8 cellular contexts compared by ENCODE assay signal in the genomic region with DNA sequence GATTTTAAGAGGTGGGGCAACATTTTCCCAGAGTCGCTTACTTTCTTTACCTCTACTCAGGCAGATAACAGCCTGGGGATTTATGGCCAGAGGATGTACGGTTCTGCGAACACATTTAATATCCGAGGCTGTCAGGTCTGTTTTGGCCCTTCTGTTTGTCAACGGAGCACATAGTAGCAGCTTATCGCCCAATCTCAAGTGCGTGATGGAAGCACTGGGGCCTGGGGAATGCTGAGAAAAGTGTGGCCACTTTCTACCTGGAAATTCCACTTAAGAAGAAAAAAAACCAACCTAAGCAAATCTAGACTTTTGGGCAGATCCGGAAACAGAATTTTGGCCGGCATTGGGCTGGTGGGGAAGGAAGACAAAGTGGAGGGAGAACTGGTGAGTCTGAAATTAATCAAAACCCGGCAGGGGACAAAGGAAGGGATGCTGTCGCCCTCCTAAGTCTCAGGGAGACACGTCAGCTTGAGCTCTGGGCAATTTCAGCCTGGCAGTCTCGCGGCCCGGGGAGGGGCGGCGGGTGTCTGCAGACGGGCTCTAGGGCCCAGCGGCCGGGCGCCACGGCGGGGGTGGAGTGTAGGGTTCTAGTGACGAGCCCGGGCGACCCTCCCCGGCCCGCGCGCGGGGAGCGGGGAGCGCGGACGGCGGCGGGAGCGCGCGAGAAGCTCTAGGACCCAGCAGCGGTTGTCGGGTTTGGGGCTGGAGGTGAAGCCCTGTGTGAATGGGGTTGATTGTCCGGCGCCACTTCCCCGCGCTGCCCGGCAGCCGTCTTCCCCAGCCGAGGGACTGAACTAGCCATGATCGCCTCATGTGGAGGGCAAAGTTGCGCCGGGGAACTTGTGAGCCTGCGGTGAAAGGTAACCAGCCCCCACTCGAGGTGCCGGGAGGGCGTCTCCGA.
A peak's percentile ranks its signal among the peaks of the same experiment; 100 is the strongest.
DNase-seq lines count a peak whose midpoint lies in the region; ATAC-seq and TF ChIP-seq lines count a peak whose summit lies in the region.

A gene with protein sequence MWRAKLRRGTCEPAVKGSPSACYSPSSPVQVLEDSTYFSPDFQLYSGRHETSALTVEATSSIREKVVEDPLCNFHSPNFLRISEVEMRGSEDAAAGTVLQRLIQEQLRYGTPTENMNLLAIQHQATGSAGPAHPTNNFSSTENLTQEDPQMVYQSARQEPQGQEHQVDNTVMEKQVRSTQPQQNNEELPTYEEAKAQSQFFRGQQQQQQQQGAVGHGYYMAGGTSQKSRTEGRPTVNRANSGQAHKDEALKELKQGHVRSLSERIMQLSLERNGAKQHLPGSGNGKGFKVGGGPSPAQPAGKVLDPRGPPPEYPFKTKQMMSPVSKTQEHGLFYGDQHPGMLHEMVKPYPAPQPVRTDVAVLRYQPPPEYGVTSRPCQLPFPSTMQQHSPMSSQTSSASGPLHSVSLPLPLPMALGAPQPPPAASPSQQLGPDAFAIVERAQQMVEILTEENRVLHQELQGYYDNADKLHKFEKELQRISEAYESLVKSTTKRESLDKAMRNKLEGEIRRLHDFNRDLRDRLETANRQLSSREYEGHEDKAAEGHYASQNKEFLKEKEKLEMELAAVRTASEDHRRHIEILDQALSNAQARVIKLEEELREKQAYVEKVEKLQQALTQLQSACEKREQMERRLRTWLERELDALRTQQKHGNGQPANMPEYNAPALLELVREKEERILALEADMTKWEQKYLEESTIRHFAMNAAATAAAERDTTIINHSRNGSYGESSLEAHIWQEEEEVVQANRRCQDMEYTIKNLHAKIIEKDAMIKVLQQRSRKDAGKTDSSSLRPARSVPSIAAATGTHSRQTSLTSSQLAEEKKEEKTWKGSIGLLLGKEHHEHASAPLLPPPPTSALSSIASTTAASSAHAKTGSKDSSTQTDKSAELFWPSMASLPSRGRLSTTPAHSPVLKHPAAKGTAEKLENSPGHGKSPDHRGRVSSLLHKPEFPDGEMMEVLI (plus strand): TSS at position 656 of the 901 bp plus-strand sequence. CDS start 156 bp downstream, at position 812.

- no peaks in the 10 kb centered on the region for H3K36me3 Mint-ChIP-seq in central memory CD8-positive, alpha-beta T cell (ENCODE audit: insufficient read depth)

- H3K4me3 ChIP-seq in KMS-11 (IDR thresholded peaks at IDR 0.05; ENCODE audit: insufficient read depth, low read depth, low read length) (no peak within 1 kb of the TSS), skeletal muscle cell (ENCODE audit: low read depth, low read length) (peak within 1 kb of the TSS; percentile 79)

- TF ChIP-seq CTCF in KMS-11 (conservative IDR thresholded peaks at IDR 0.05; ENCODE audit: low read depth, low read length) = no peak

- no peak within 1 kb of the TSS for H3K27ac ChIP-seq in KMS-11

- H4K20me1 ChIP-seq in KMS-11 (ENCODE audit: insufficient read depth) = no peaks in the 10 kb centered on the region

- H3K4me1 ChIP-seq in KMS-11 (ENCODE audit: low read depth, poor library complexity, severe bottlenecking) = peaks cover 7% of the 10 kb centered on the region

- peaks cover 34% of the 10 kb centered on the region for H3K27me3 Mint-ChIP-seq in central memory CD8-positive, alpha-beta T cell

- peak within 1 kb of the TSS; percentile 33 for H3K4me3 Mint-ChIP-seq in central memory CD8-positive, alpha-beta T cell

- H3K27me3 ChIP-seq in KMS-11 (ENCODE audit: insufficient read depth, low read depth) = no peaks in the 10 kb centered on the region

- H3K9ac ChIP-seq in KMS-11 = peak within 1 kb of the TSS; percentile 64; the same call in 1 of the 2 replicates

- H3K4me2 ChIP-seq in KMS-11 = peak within 1 kb of the TSS; percentile 68

- no peaks in the 10 kb centered on the region for H3K36me3 ChIP-seq in KMS-11 (ENCODE audit: insufficient read depth)

- H3K79me2 ChIP-seq in KMS-11 (ENCODE audit: insufficient read depth, low read depth) = no peaks in the 10 kb centered on the region

- DNase-seq in DMS53 (lab: John Stamatoyannopoulos, UW) (peak; percentile 91), SIG-M5 treated with dmso at 0.1 percent for 504 hours (lab: John Stamatoyannopoulos, UW; ENCODE audit: unreplicated experiment) (peak; percentile 68), iPS-NIHi11 (ENCODE audit: low spot score) (peak; percentile 90), skeletal muscle cell (ENCODE audit: low read depth) (peak; percentile 67), SHP77 (lab: John Stamatoyannopoulos, UW) (no peak)
- DNase-seq in central memory CD8-positive, alpha-beta T cell (ENCODE audit: low spot score in 2 of 2) = no peak

- H3K27ac Mint-ChIP-seq in central memory CD8-positive, alpha-beta T cell (ENCODE audit: low read depth) = no peak within 1 kb of the TSS

- peak within 1 kb of the TSS; percentile 75 for H2AFZ ChIP-seq in KMS-11 (ENCODE audit: low read depth)

- ATAC-seq in GM21526 (IDR thresholded peaks at IDR 0.05; ENCODE audit: low FRiP score, unreplicated experiment) = peak; percentile 58
- no peak for ATAC-seq in central memory CD8-positive, alpha-beta T cell (replicated peaks; ENCODE audit: extremely low read depth, poor library complexity, severe bottlenecking)

- H3K4me1 Mint-ChIP-seq in central memory CD8-positive, alpha-beta T cell = no peaks in the 10 kb centered on the region

- no peaks in the 10 kb centered on the region for H3K9me3 Mint-ChIP-seq in central memory CD8-positive, alpha-beta T cell

Comparison
In these comparisons a context has a peak if more than half of its experiments do, and no peak if none do; other contexts are left out.
1. DNase-seq: peak in DMS53 (single experiment), SIG-M5 treated with dmso at 0.1 percent for 504 hours (single experiment), iPS-NIHi11 (single experiment) and skeletal muscle cell (single experiment); none in central memory CD8-positive, alpha-beta T cell (0 of 2) and SHP77 (0 of 2).